ENCODE assay signal across 8 cellular contexts in genomic region chr5:140322751-140323731, GRCh38. TPM values are rescaled to one million over a fixed set of nuclear protein-coding genes. Genes with fewer than 3 reads are reported as not detected.
A peak's percentile ranks its signal among the peaks of the same experiment; 100 is the strongest.
DNase-seq lines count a peak whose midpoint lies in the region; FAIRE-seq and TF ChIP-seq lines count a peak whose summit lies in the region.

No MANE protein-coding gene starts in this region.

- H3K36me3 Mint-ChIP-seq in progenitor cell of endocrine pancreas (ENCODE audit: insufficient read depth) = no peaks in the 10 kb centered on the region

- peaks cover 6% of the 10 kb centered on the region for H3K27me3 Mint-ChIP-seq in progenitor cell of endocrine pancreas

- no peak overlapping the region for H3K4me3 Mint-ChIP-seq in progenitor cell of endocrine pancreas (ENCODE audit: low read depth)

- peak overlapping the region; percentile 40 for H2AK5ac ChIP-seq in trophoblast cell (ENCODE audit: low read length)

- peak overlapping the region; percentile 50 for H3K4me2 ChIP-seq in trophoblast cell (ENCODE audit: low read length)

- H3K4ac ChIP-seq in trophoblast cell (ENCODE audit: low read depth, low read length) = no peak overlapping the region

- peaks cover 7% of the 10 kb centered on the region for H3K79me1 ChIP-seq in trophoblast cell (ENCODE audit: low read length)

- H4K8ac ChIP-seq in trophoblast cell (ENCODE audit: low read depth, low read length) = peak overlapping the region; percentile 51

- peaks cover 5% of the 10 kb centered on the region for H3K4me1 Mint-ChIP-seq in progenitor cell of endocrine pancreas (ENCODE audit: low read depth)

- peaks cover 3% of the 10 kb centered on the region for H3K79me2 ChIP-seq in trophoblast cell (ENCODE audit: control insufficient read depth, insufficient read depth, low read length, poor library complexity)

- FAIRE-seq in small intestine (lab: Jason Lieb, UNC) = no peak

- H3K4me1 ChIP-seq in trophoblast cell (ENCODE audit: control insufficient read depth in 1 of 2, insufficient read depth in 2 of 2, low read length in 2 of 2) = peaks cover 12 to 13% of the 10 kb centered on the region in 2 experiments
- H3K4me1 ChIP-seq in small intestine (ENCODE audit: control insufficient read depth in 2 of 2, insufficient read depth in 1 of 2, low read depth in 1 of 2, low read length in 1 of 2) = no peaks in the 10 kb centered on the region

- H3K9me3 ChIP-seq in trophoblast cell (ENCODE audit: insufficient read depth, low read depth, low read length) (no peaks in the 10 kb centered on the region), small intestine (ENCODE audit: control insufficient read depth, low read depth) (no peaks in the 10 kb centered on the region)

- H3K27ac ChIP-seq in C4-2B = peak overlapping the region; percentile 98
- peak overlapping the region; percentile 51 for H3K27ac ChIP-seq in trophoblast cell (ENCODE audit: low read depth, low read length)
- H3K27ac ChIP-seq in small intestine (ENCODE audit: low read depth in 1 of 2, low read length in 1 of 2) = peak overlapping the region in 1 of 2 donors; percentile 26

- no peaks in the 10 kb centered on the region for H3K9me3 Mint-ChIP-seq in progenitor cell of endocrine pancreas (ENCODE audit: low read depth)

- peak; percentile 89 for DNase-seq in RPMI7951 (ENCODE audit: low read depth)
- DNase-seq in fibroblast of villous mesenchyme (ENCODE audit: low read depth) = peak; percentile 81
- DNase-seq in trophoblast cell = no peak
- no peak for DNase-seq in progenitor cell of endocrine pancreas (ENCODE audit: low spot score, unreplicated experiment)
- DNase-seq in GDM1 (lab: John Stamatoyannopoulos, UW) = no peak
- DNase-seq in SIG-M5 (lab: John Stamatoyannopoulos, UW) = no peak
- DNase-seq in small intestine = no peak

- peak overlapping the region; percentile 76 for H2BK120ac ChIP-seq in trophoblast cell (ENCODE audit: insufficient read depth, low read length, poor library complexity)

- H3K27ac Mint-ChIP-seq in progenitor cell of endocrine pancreas = no peak overlapping the region

- WGBS in trophoblast cell (ENCODE audit: extremely low coverage, insufficient coverage, insufficient read length) = no CpG with 5 or more reads among the region's 9 CpGs
- WGBS in small intestine, 3 donors = 73 to 80% (median 77%) methylated on average over 9 of the region's 9 CpGs

- TF ChIP-seq CTCF in C4-2B (conservative IDR thresholded peaks at IDR 0.05) (no peak), fibroblast of villous mesenchyme (IDR thresholded peaks at IDR 0.05; ENCODE audit: insufficient read depth, low read depth, low read length) (no peak), progenitor cell of endocrine pancreas (IDR thresholded peaks at IDR 0.05; ENCODE audit: unreplicated experiment) (no peak)

- peak overlapping the region; percentile 22 for H4K91ac ChIP-seq in trophoblast cell (ENCODE audit: low read depth, low read length)

- H3K27me3 ChIP-seq in trophoblast cell (ENCODE audit: insufficient read depth, low read length) (no peaks in the 10 kb centered on the region), small intestine (ENCODE audit: control insufficient read depth in 2 of 2, insufficient read depth in 2 of 2, low read length in 2 of 2) (no peaks in the 10 kb centered on the region)

- H4K12ac ChIP-seq in trophoblast cell (ENCODE audit: low read depth, low read length) = no peak overlapping the region

- H3K14ac ChIP-seq in trophoblast cell (ENCODE audit: low read length) = peak overlapping the region; percentile 67

- no peak overlapping the region for H3K9ac ChIP-seq in trophoblast cell (ENCODE audit: low read length)

- peak overlapping the region; percentile 46 for H2BK5ac ChIP-seq in trophoblast cell (ENCODE audit: low read depth, low read length, poor library complexity)

- H3K18ac ChIP-seq in trophoblast cell (ENCODE audit: low read length) = no peak overlapping the region

- peak overlapping the region; percentile 3 for H2BK12ac ChIP-seq in trophoblast cell (ENCODE audit: low read length)

- H2AFZ ChIP-seq in trophoblast cell (ENCODE audit: insufficient read depth, low read length, poor library complexity) = no peak overlapping the region

- H3K4me3 ChIP-seq in fibroblast of villous mesenchyme (ENCODE audit: low read depth, low read length) = no peak overlapping the region
- no peak overlapping the region for H3K4me3 ChIP-seq in trophoblast cell (ENCODE audit: low read depth, low read length)
- no peak overlapping the region for H3K4me3 ChIP-seq in small intestine (ENCODE audit: low read depth in 1 of 2, low read length in 2 of 2)

- H3K36me3 ChIP-seq in trophoblast cell (ENCODE audit: control insufficient read depth in 1 of 2, insufficient read depth in 2 of 2, low read length in 2 of 2) (no peaks in the 10 kb centered on the region), small intestine (ENCODE audit: control insufficient read depth in 2 of 2, insufficient read depth in 2 of 2, low read length in 2 of 2) (no peaks in the 10 kb centered on the region)

- no peak overlapping the region for H3K23ac ChIP-seq in trophoblast cell (ENCODE audit: low read length)

RNA-seq across cellular contexts. Expression of gene PFDN1, which starts 20.1 kb away (rescaled TPM):
- total RNA-seq in RPMI7951 (2014; rRNA removed; shearing (Covaris generic)) = 86.1 and 114 TPM in 2 replicates
- 69.1 and 91.5 TPM in 2 replicates for total RNA-seq in fibroblast of villous mesenchyme
- polyA plus RNA-seq in trophoblast cell (2013) = 210 and 218 TPM in 2 replicates
- total RNA-seq in progenitor cell of endocrine pancreas = 63.4 and 65.1 TPM in 2 replicates
- polyA plus RNA-seq in small intestine = 10 to 100 TPM; 66.0 to 73.1 (median 67.6) TPM

RNA-seq across cellular contexts. Expression of gene HBEGF, which starts 23.4 kb away (rescaled TPM):
- total RNA-seq in RPMI7951 (2014; rRNA removed; shearing (Covaris generic)) = 3.5 and 3.9 TPM in 2 replicates
- total RNA-seq in fibroblast of villous mesenchyme (7.4 and 9.5 TPM in 2 replicates), progenitor cell of endocrine pancreas (0.84 and 1.3 TPM in 2 replicates)
- polyA plus RNA-seq in trophoblast cell (2013) = 15.7 and 18.8 TPM in 2 replicates
- 10 to 100 TPM; 10.3 to 18.1 (median 17.3) TPM for polyA plus RNA-seq in small intestine

RNA-seq across cellular contexts. Expression of gene SLC4A9, which starts 37.0 kb away (rescaled TPM):
- not detected in 2 replicates for total RNA-seq in RPMI7951 (2014; rRNA removed; shearing (Covaris generic))
- total RNA-seq in fibroblast of villous mesenchyme = not detected in 2 replicates
- not detected in 2 replicates for polyA plus RNA-seq in trophoblast cell (2013)
- total RNA-seq in progenitor cell of endocrine pancreas = 0.31 and 0.58 TPM in 2 replicates
- not detected for polyA plus RNA-seq in small intestine

Comparison
In these comparisons a context has a peak if more than half of its experiments do, and no peak if none do; other contexts are left out.
1. DNase-seq: peak in RPMI7951 (single experiment) and fibroblast of villous mesenchyme (single experiment); none in trophoblast cell (0 of 2), progenitor cell of endocrine pancreas (single experiment), GDM1 (single experiment), SIG-M5 (single experiment) and small intestine (single experiment).